In genomic region chr4:118077767-118078105, GRCh38 we compare ENCODE assay signal across 2 cellular contexts.
TF ChIP-seq lines count a peak whose summit lies in the region.

No MANE protein-coding gene starts in this region.

TF ChIP-seq in IMR-90, 13 proteins besides CTCF, POLR2A, EP300 and RAD21:
- TF ChIP-seq CHD1 (IDR thresholded peaks at IDR 0.05; ENCODE audit: low read depth, low read length) (no peak), BHLHE40 (IDR thresholded peaks at IDR 0.05; ENCODE audit: low read depth, low read length) (no peak)

TF ChIP-seq in H1, 55 proteins besides CTCF, POLR2A, EP300 and RAD21:
- TF ChIP-seq SP4 (IDR thresholded peaks at IDR 0.05; ENCODE audit: low read length) (no peak), POU5F1 (IDR thresholded peaks at IDR 0.05; ENCODE audit: low read depth, low read length) (no peak), CREB1 (IDR thresholded peaks at IDR 0.05) (no peak), BCL11A (IDR thresholded peaks at IDR 0.05; ENCODE audit: low read depth in 2 of 2, low read length in 2 of 2) (no peak), BACH1 (IDR thresholded peaks at IDR 0.05; ENCODE audit: low read length) (no peak), SIX5 (IDR thresholded peaks at IDR 0.05; ENCODE audit: low read depth, low read length) (no peak), YY1 (IDR thresholded peaks at IDR 0.05; ENCODE audit: low read depth, low read length) (no peak), KDM5A (IDR thresholded peaks at IDR 0.05; ENCODE audit: low read length) (no peak), SAP30 (IDR thresholded peaks at IDR 0.05; ENCODE audit: insufficient read depth, insufficient replicate concordance, low read length) (no peak)
- TF ChIP-seq, protein P1, sequence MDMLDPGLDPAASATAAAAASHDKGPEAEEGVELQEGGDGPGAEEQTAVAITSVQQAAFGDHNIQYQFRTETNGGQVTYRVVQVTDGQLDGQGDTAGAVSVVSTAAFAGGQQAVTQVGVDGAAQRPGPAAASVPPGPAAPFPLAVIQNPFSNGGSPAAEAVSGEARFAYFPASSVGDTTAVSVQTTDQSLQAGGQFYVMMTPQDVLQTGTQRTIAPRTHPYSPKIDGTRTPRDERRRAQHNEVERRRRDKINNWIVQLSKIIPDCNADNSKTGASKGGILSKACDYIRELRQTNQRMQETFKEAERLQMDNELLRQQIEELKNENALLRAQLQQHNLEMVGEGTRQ (IDR thresholded peaks at IDR 0.05; ENCODE audit: low read length): no peak
TF ChIP-seq in H1: peak in this region for 0.
